In the genomic region with DNA sequence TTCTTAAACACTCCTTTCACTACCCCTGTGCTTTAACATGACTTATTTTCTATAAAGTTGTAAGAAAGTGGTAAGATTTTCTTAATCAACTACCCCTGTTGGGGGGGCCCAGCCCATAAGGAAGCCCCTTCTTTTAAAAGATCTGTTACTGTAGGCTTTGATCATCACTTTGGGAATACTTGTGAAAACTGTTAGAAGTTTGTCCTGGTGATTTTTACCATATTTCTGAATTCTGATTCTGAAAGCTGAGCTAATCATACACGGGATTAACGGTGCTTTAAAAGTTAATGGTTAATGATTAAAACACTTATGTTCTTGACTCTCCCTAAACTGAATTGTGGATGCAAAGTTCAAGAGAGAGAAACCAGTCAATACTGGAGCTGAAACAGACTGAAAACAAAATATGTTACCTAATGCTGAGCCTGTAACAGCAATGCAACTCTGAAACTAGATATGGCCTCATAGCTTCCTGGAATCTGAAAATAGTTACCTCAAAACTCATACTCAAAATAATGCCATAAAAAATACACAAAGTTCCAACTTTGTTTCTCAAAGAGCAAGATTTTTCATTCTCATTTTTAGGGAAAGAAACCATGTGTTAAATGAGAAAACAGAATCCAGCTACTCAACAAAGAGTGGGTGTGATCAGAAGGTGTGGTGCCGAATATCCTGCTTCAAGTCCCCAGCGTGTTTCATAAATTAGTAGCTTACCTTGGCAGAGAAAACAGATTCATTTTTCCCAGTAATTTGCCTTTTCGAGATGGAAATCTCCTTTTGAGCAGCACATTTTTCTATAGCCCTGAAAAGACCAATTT, we compare ENCODE assay signal across 8 cellular contexts. TPM values are rescaled to one million over a fixed set of nuclear protein-coding genes. Genes with fewer than 3 reads are reported as not detected.
DNase-seq lines count a peak whose midpoint lies in the region; ATAC-seq and TF ChIP-seq lines count a peak whose summit lies in the region.

No MANE protein-coding gene starts in this region.

- H3K9me3 ChIP-seq in OCI-LY3 (ENCODE audit: insufficient read depth, low read length) (no peaks in the 10 kb centered on the region), liver (ENCODE audit: control insufficient read depth in 4 of 4, low read length in 3 of 4) (no peaks in the 10 kb centered on the region), prostate gland (no peaks in the 10 kb centered on the region), BE2C (no peaks in the 10 kb centered on the region)

- CTCF ChIA-PET in GM10248 (lab: Yijun Ruan, JAX): interaction anchor here (1.1 to 1.9 kb wide), 7 partner anchors 10 to 936 kb away, joined by 3 to 10 read pairs (median 3); a partner anchor contains a TSS

- H3K27me3 ChIP-seq in OCI-LY3 (ENCODE audit: low read depth, low read length): peaks cover 7% of the 10 kb centered on the region; the same call in 1 of the 2 replicates
- H3K27me3 ChIP-seq in liver (ENCODE audit: control insufficient read depth in 4 of 4, insufficient read depth in 4 of 4, low read length in 3 of 4): no peaks in the 10 kb centered on the region
- no peaks in the 10 kb centered on the region for H3K27me3 ChIP-seq in prostate gland (replicated peaks; ENCODE audit: insufficient read depth)
- no peaks in the 10 kb centered on the region for H3K27me3 ChIP-seq in BE2C

- POLR2A ChIA-PET in GM10248 (lab: Yijun Ruan, JAX): no interaction called here

- no peaks in the 10 kb centered on the region for H3K79me2 ChIP-seq in OCI-LY3 (ENCODE audit: low read length)

- TF ChIP-seq CTCF in GM10248 (IDR thresholded peaks at IDR 0.05; ENCODE audit: control extremely low read depth, extremely low read depth, low read depth, missing control alignments) (no peak), OCI-LY3 (IDR thresholded peaks at IDR 0.05; ENCODE audit: low read depth, low read length) (no peak), liver (IDR thresholded peaks at IDR 0.05; ENCODE audit: low read depth, low read length, missing input control) (no peak), prostate gland (IDR thresholded peaks at IDR 0.05) (no peak), BE2C (IDR thresholded peaks at IDR 0.05; ENCODE audit: low read depth, low read length) (no peak)

- H4K20me1 ChIP-seq in OCI-LY3 (ENCODE audit: insufficient read depth, low read length): no peaks in the 10 kb centered on the region

- ATAC-seq in GM21723 (IDR thresholded peaks at IDR 0.05; ENCODE audit: unreplicated experiment): peak; percentile 67

- H3K27ac ChIP-seq in OCI-LY3 (ENCODE audit: low read length) (no peak overlapping the region), liver (ENCODE audit: low read depth in 1 of 2, low read length in 2 of 2) (peak overlapping the region; percentile 93 to 96), prostate gland (peak overlapping the region in 1 of 2 donors; percentile 20)

- peaks cover 25% of the 10 kb centered on the region for H3K4me1 ChIP-seq in OCI-LY3 (ENCODE audit: low read length)
- peaks cover 4 to 55% (median 31%) of the 10 kb centered on the region in 4 donors for H3K4me1 ChIP-seq in liver (ENCODE audit: control insufficient read depth in 4 of 4, insufficient read depth in 4 of 4, low read length in 3 of 4)
- no peaks in the 10 kb centered on the region for H3K4me1 ChIP-seq in prostate gland (replicated peaks)
- H3K4me1 ChIP-seq in BE2C: no peaks in the 10 kb centered on the region

- peak; percentile 28 for DNase-seq in GM10248 (ENCODE audit: extremely low spot score)
- DNase-seq in prostate gland (ENCODE audit: low spot score): no peak
- DNase-seq in BE2C: no peak
- no peak for DNase-seq in NCI-H748 treated with DMSO at 0.1 percent for 48 hours (lab: John Stamatoyannopoulos, UW)
- no peak for DNase-seq in activated CD4-positive, alpha-beta T cell treated with anti-CD3 and anti-CD28 coated beads for 4 hours

- 29% methylated on average over 5 of the region's 5 CpGs for WGBS in liver
- WGBS in prostate gland: 50% methylated on average over 5 of the region's 5 CpGs

- peak overlapping the region; percentile 16 for H3K4me3 ChIP-seq in OCI-LY3 (ENCODE audit: low read length)
- H3K4me3 ChIP-seq in liver (ENCODE audit: low read depth in 1 of 3, low read length in 3 of 3): no peak overlapping the region
- no peak overlapping the region for H3K4me3 ChIP-seq in prostate gland
- no peak overlapping the region for H3K4me3 ChIP-seq in BE2C (ENCODE audit: low read depth, low read length)

- no peaks in the 10 kb centered on the region for H3K36me3 ChIP-seq in OCI-LY3 (replicated peaks; ENCODE audit: low read depth, low read length)
- no peaks in the 10 kb centered on the region for H3K36me3 ChIP-seq in liver (ENCODE audit: control insufficient read depth in 4 of 4, insufficient read depth in 3 of 4, low read depth in 1 of 4, low read length in 3 of 4)
- no peaks in the 10 kb centered on the region for H3K36me3 ChIP-seq in prostate gland
- H3K36me3 ChIP-seq in BE2C: no peaks in the 10 kb centered on the region

- H2AFZ ChIP-seq in OCI-LY3 (ENCODE audit: low read depth, low read length): no peak overlapping the region

- TF ChIP-seq POLR2A in prostate gland (IDR thresholded peaks at IDR 0.05): no peak

- intact Hi-C loops in prostate gland (cut with DNase I): loop anchor here (2.0 to 5.0 kb wide), 2 partner anchors 101 to 285 kb away; no protein-coding TSS in a partner anchor

- H3K9ac ChIP-seq in OCI-LY3 (ENCODE audit: low read length) (no peak overlapping the region), liver (ENCODE audit: low read depth in 1 of 2, low read length in 2 of 2) (peak overlapping the region; percentile 54 to 85)

- TF ChIP-seq RAD21 in liver (IDR thresholded peaks at IDR 0.05): peak; percentile 61 to 71

- H3K4me2 ChIP-seq in OCI-LY3 (ENCODE audit: low read length): peak overlapping the region; percentile 77

TF ChIP-seq in liver, 16 proteins besides CTCF, POLR2A, EP300 and RAD21 (continues in another document):
- TF ChIP-seq, protein P1, sequence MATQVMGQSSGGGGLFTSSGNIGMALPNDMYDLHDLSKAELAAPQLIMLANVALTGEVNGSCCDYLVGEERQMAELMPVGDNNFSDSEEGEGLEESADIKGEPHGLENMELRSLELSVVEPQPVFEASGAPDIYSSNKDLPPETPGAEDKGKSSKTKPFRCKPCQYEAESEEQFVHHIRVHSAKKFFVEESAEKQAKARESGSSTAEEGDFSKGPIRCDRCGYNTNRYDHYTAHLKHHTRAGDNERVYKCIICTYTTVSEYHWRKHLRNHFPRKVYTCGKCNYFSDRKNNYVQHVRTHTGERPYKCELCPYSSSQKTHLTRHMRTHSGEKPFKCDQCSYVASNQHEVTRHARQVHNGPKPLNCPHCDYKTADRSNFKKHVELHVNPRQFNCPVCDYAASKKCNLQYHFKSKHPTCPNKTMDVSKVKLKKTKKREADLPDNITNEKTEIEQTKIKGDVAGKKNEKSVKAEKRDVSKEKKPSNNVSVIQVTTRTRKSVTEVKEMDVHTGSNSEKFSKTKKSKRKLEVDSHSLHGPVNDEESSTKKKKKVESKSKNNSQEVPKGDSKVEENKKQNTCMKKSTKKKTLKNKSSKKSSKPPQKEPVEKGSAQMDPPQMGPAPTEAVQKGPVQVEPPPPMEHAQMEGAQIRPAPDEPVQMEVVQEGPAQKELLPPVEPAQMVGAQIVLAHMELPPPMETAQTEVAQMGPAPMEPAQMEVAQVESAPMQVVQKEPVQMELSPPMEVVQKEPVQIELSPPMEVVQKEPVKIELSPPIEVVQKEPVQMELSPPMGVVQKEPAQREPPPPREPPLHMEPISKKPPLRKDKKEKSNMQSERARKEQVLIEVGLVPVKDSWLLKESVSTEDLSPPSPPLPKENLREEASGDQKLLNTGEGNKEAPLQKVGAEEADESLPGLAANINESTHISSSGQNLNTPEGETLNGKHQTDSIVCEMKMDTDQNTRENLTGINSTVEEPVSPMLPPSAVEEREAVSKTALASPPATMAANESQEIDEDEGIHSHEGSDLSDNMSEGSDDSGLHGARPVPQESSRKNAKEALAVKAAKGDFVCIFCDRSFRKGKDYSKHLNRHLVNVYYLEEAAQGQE (IDR thresholded peaks at IDR 0.05): peak; percentile 77
- TF ChIP-seq, protein P2, sequence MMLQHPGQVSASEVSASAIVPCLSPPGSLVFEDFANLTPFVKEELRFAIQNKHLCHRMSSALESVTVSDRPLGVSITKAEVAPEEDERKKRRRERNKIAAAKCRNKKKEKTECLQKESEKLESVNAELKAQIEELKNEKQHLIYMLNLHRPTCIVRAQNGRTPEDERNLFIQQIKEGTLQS (IDR thresholded peaks at IDR 0.05): peak; percentile 82
- TF ChIP-seq FOXA2 (IDR thresholded peaks at IDR 0.05): peak; percentile 69
- TF ChIP-seq EGR1 (IDR thresholded peaks at IDR 0.05; ENCODE audit: low read depth in 2 of 2): peak in 1 of 2 donors; percentile 43
- peak; percentile 62 for TF ChIP-seq FOXA1 (IDR thresholded peaks at IDR 0.05)
- peak; percentile 96 for TF ChIP-seq SP1 (IDR thresholded peaks at IDR 0.05)
- peak; percentile 78 for TF ChIP-seq YY1 (IDR thresholded peaks at IDR 0.05)
- peak; percentile 19 for TF ChIP-seq NR2F2 (IDR thresholded peaks at IDR 0.05)
- TF ChIP-seq JUND (IDR thresholded peaks at IDR 0.05): peak; percentile 40 to 67
- no peak for TF ChIP-seq TAF1 (conservative IDR thresholded peaks at IDR 0.05)
- TF ChIP-seq, protein P3, sequence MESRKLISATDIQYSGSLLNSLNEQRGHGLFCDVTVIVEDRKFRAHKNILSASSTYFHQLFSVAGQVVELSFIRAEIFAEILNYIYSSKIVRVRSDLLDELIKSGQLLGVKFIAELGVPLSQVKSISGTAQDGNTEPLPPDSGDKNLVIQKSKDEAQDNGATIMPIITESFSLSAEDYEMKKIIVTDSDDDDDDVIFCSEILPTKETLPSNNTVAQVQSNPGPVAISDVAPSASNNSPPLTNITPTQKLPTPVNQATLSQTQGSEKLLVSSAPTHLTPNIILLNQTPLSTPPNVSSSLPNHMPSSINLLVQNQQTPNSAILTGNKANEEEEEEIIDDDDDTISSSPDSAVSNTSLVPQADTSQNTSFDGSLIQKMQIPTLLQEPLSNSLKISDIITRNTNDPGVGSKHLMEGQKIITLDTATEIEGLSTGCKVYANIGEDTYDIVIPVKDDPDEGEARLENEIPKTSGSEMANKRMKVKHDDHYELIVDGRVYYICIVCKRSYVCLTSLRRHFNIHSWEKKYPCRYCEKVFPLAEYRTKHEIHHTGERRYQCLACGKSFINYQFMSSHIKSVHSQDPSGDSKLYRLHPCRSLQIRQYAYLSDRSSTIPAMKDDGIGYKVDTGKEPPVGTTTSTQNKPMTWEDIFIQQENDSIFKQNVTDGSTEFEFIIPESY (IDR thresholded peaks at IDR 0.05): peak; percentile 81
- peak; percentile 80 to 89 for TF ChIP-seq RXRA (IDR thresholded peaks at IDR 0.05)
- TF ChIP-seq HNF4A (conservative IDR thresholded peaks at IDR 0.05): peak; percentile 90 to 92
- peak; percentile 56 for TF ChIP-seq HNF4G (IDR thresholded peaks at IDR 0.05)

RNA-seq across cellular contexts. Expression of a gene that starts 31.6 kb away (rescaled TPM):
- total RNA-seq in liver (under 1 TPM in 1 of 2 donors, not detected in 1; under 0.01 TPM), prostate gland (under 1 TPM in 1 of 2 donors, not detected in 1; 0.64 TPM)
- polyA plus RNA-seq in liver: not detected
- polyA plus RNA-seq in BE2C (2012; ENCODE audit: insufficient read depth, insufficient read length, low read depth): not detected

RNA-seq across cellular contexts. Expression of a gene that starts 51.0 kb away (rescaled TPM):
- total RNA-seq in liver: 10 to 100 TPM in 1 of 2 donors, under 1 TPM in 1; 0.84 to 74.3 TPM
- 100 to 1,000 TPM in 1 of 2 donors, 10 to 100 TPM in 1; 88.3 to 374 TPM for polyA plus RNA-seq in liver
- total RNA-seq in prostate gland: 10 to 100 TPM in 1 of 2 donors, 1 to 10 TPM in 1; 1.7 to 14.5 TPM
- not detected for polyA plus RNA-seq in BE2C (2012; ENCODE audit: insufficient read depth, insufficient read length, low read depth)
